Comparison of ENCODE assay signal across 1 cellular context in genomic region chr17:30477083-30477757, GRCh38.
TF ChIP-seq lines count a peak whose summit lies in the region.

GOSR1 (plus strand) TSS chr17:30477408; CDS start chr17:30477434, 26 bp downstream.

TF ChIP-seq in HepG2, 621 proteins besides CTCF, POLR2A, EP300 and RAD21 (continued from another document and continues in another):
- TF ChIP-seq, protein P1, sequence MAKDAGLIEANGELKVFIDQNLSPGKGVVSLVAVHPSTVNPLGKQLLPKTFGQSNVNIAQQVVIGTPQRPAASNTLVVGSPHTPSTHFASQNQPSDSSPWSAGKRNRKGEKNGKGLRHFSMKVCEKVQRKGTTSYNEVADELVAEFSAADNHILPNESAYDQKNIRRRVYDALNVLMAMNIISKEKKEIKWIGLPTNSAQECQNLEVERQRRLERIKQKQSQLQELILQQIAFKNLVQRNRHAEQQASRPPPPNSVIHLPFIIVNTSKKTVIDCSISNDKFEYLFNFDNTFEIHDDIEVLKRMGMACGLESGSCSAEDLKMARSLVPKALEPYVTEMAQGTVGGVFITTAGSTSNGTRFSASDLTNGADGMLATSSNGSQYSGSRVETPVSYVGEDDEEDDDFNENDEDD (CRISPR knock-in tag; IDR thresholded peaks at IDR 0.05; ENCODE audit: borderline replicate concordance) = peak; percentile 45; the same call in 1 of the 2 replicates
- no peak for TF ChIP-seq ZBTB3 (CRISPR knock-in tag; IDR thresholded peaks at IDR 0.05; ENCODE audit: borderline replicate concordance, low read depth)
- TF ChIP-seq ZNF101 (CRISPR knock-in tag; IDR thresholded peaks at IDR 0.05; ENCODE audit: borderline replicate concordance, low read depth) = no peak
- peak; percentile 85; the same call in 1 of the 2 replicates for TF ChIP-seq SATB2 (CRISPR knock-in tag; IDR thresholded peaks at IDR 0.05)
- TF ChIP-seq ZFAT (CRISPR knock-in tag; conservative IDR thresholded peaks at IDR 0.05) = no peak
- TF ChIP-seq NFIC (IDR thresholded peaks at IDR 0.05; ENCODE audit: low read length) = no peak
- TF ChIP-seq REL (CRISPR knock-in tag; conservative IDR thresholded peaks at IDR 0.05) = peak; percentile 70
- TF ChIP-seq KDM5B (CRISPR knock-in tag; IDR thresholded peaks at IDR 0.05; ENCODE audit: borderline replicate concordance) = peak; percentile 87; the same call in 1 of the 2 replicates
- TF ChIP-seq ZNF816 (CRISPR knock-in tag; IDR thresholded peaks at IDR 0.05; ENCODE audit: borderline replicate concordance) = no peak
- TF ChIP-seq ZNF652 (CRISPR knock-in tag; IDR thresholded peaks at IDR 0.05; ENCODE audit: borderline replicate concordance, low read depth) = peak; percentile 30; the same call in 1 of the 2 replicates
- peak; percentile 83; the same call in 1 of the 2 replicates for TF ChIP-seq ZNF431 (CRISPR knock-in tag; IDR thresholded peaks at IDR 0.05; ENCODE audit: borderline replicate concordance, low read depth)
- TF ChIP-seq SKI (IDR thresholded peaks at IDR 0.05; ENCODE audit: partially characterized antibody) = no peak
- peak; percentile 45 for TF ChIP-seq TEAD3 (CRISPR knock-in tag; optimal IDR thresholded peaks at IDR 0.05; ENCODE audit: borderline replicate concordance)
- TF ChIP-seq TEAD2 (CRISPR knock-in tag; IDR thresholded peaks at IDR 0.05) = 0 out of 2 replicates have a peak, but pooled peaks have one; percentile 14
- no peak for TF ChIP-seq TBX3 (IDR thresholded peaks at IDR 0.05; ENCODE audit: borderline replicate concordance)
- TF ChIP-seq, protein P2, sequence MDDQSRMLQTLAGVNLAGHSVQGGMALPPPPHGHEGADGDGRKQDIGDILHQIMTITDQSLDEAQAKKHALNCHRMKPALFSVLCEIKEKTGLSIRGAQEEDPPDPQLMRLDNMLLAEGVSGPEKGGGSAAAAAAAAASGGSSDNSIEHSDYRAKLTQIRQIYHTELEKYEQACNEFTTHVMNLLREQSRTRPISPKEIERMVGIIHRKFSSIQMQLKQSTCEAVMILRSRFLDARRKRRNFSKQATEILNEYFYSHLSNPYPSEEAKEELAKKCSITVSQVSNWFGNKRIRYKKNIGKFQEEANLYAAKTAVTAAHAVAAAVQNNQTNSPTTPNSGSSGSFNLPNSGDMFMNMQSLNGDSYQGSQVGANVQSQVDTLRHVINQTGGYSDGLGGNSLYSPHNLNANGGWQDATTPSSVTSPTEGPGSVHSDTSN (CRISPR knock-in tag; IDR thresholded peaks at IDR 0.05; ENCODE audit: borderline replicate concordance) = no peak
- TF ChIP-seq RBAK (CRISPR knock-in tag; IDR thresholded peaks at IDR 0.05) = no peak
- no peak for TF ChIP-seq ARNTL (CRISPR knock-in tag; IDR thresholded peaks at IDR 0.05)
- TF ChIP-seq ASH2L (IDR thresholded peaks at IDR 0.05; ENCODE audit: insufficient read length, low read depth, low read length) = peak; percentile 93
- peak; percentile 48; the same call in 1 of the 2 replicates for TF ChIP-seq CREBL2 (CRISPR knock-in tag; IDR thresholded peaks at IDR 0.05; ENCODE audit: borderline replicate concordance)
- TF ChIP-seq TOE1 (CRISPR knock-in tag; IDR thresholded peaks at IDR 0.05) = peak; percentile 45; the same call in 1 of the 2 replicates
- TF ChIP-seq ZNF33B (CRISPR knock-in tag; IDR thresholded peaks at IDR 0.05) = no peak
- peak; percentile 69 for TF ChIP-seq JUND (CRISPR knock-in tag; IDR thresholded peaks at IDR 0.05)
- 0 out of 2 replicates have a peak, but pooled peaks have one; percentile 42 for TF ChIP-seq GMEB2 (CRISPR knock-in tag; IDR thresholded peaks at IDR 0.05; ENCODE audit: low read depth)
- TF ChIP-seq ZNF670 (CRISPR knock-in tag; IDR thresholded peaks at IDR 0.05; ENCODE audit: borderline replicate concordance) = peak; percentile 98; the same call in 1 of the 2 replicates
- no peak for TF ChIP-seq MATR3 (CRISPR knock-in tag; IDR thresholded peaks at IDR 0.05)
- no peak for TF ChIP-seq RCOR2 (CRISPR knock-in tag; IDR thresholded peaks at IDR 0.05)
- TF ChIP-seq ZSCAN20 (CRISPR knock-in tag; IDR thresholded peaks at IDR 0.05; ENCODE audit: borderline replicate concordance) = 0 out of 2 replicates have a peak, but pooled peaks have one; percentile 54
- TF ChIP-seq ARID2 (CRISPR knock-in tag; IDR thresholded peaks at IDR 0.05; ENCODE audit: borderline replicate concordance) = no peak
- TF ChIP-seq ZNF773 (CRISPR knock-in tag; IDR thresholded peaks at IDR 0.05; ENCODE audit: borderline replicate concordance) = no peak
- peak; percentile 93 for TF ChIP-seq ZNF724P (CRISPR knock-in tag; IDR thresholded peaks at IDR 0.05; ENCODE audit: borderline replicate concordance)
- no peak for TF ChIP-seq FOSL1 (CRISPR knock-in tag; IDR thresholded peaks at IDR 0.05; ENCODE audit: borderline replicate concordance)
- TF ChIP-seq, protein P3, sequence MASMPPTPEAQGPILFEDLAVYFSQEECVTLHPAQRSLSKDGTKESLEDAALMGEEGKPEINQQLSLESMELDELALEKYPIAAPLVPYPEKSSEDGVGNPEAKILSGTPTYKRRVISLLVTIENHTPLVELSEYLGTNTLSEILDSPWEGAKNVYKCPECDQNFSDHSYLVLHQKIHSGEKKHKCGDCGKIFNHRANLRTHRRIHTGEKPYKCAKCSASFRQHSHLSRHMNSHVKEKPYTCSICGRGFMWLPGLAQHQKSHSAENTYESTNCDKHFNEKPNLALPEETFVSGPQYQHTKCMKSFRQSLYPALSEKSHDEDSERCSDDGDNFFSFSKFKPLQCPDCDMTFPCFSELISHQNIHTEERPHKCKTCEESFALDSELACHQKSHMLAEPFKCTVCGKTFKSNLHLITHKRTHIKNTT (CRISPR knock-in tag; IDR thresholded peaks at IDR 0.05) = no peak
- 0 out of 2 replicates have a peak, but pooled peaks have one; percentile 44 for TF ChIP-seq ZNF367 (CRISPR knock-in tag; IDR thresholded peaks at IDR 0.05; ENCODE audit: borderline replicate concordance)
- peak; percentile 78; the same call in 1 of the 2 replicates for TF ChIP-seq ZNF317 (CRISPR knock-in tag; IDR thresholded peaks at IDR 0.05)
- peak; percentile 62; the same call in 1 of the 2 replicates for TF ChIP-seq ZNF619 (CRISPR knock-in tag; IDR thresholded peaks at IDR 0.05)
- peak; percentile 88 for TF ChIP-seq ZNF563 (CRISPR knock-in tag; IDR thresholded peaks at IDR 0.05)
- peak; percentile 98 for TF ChIP-seq THAP9 (CRISPR knock-in tag; IDR thresholded peaks at IDR 0.05; ENCODE audit: borderline replicate concordance)
- TF ChIP-seq ETV6 (CRISPR knock-in tag; conservative IDR thresholded peaks at IDR 0.05) = peak; percentile 89; the same call in 1 of the 2 replicates
- TF ChIP-seq CBX2 (IDR thresholded peaks at IDR 0.05; ENCODE audit: low read depth, low read length) = no peak
- TF ChIP-seq CBX2 (CRISPR knock-in tag; IDR thresholded peaks at IDR 0.05; ENCODE audit: low read depth) = no peak
- no peak for TF ChIP-seq ZNF562 (CRISPR knock-in tag; IDR thresholded peaks at IDR 0.05; ENCODE audit: borderline replicate concordance)
- TF ChIP-seq ZNF766 (CRISPR knock-in tag; IDR thresholded peaks at IDR 0.05; ENCODE audit: borderline replicate concordance) = peak; percentile 72; the same call in 1 of the 2 replicates
- no peak; the same call in 1 of the 2 replicates for TF ChIP-seq ZNF180 (CRISPR knock-in tag; IDR thresholded peaks at IDR 0.05; ENCODE audit: borderline replicate concordance, low read depth)
- TF ChIP-seq ZNF3 (CRISPR knock-in tag; IDR thresholded peaks at IDR 0.05) = no peak
- TF ChIP-seq, protein P4, sequence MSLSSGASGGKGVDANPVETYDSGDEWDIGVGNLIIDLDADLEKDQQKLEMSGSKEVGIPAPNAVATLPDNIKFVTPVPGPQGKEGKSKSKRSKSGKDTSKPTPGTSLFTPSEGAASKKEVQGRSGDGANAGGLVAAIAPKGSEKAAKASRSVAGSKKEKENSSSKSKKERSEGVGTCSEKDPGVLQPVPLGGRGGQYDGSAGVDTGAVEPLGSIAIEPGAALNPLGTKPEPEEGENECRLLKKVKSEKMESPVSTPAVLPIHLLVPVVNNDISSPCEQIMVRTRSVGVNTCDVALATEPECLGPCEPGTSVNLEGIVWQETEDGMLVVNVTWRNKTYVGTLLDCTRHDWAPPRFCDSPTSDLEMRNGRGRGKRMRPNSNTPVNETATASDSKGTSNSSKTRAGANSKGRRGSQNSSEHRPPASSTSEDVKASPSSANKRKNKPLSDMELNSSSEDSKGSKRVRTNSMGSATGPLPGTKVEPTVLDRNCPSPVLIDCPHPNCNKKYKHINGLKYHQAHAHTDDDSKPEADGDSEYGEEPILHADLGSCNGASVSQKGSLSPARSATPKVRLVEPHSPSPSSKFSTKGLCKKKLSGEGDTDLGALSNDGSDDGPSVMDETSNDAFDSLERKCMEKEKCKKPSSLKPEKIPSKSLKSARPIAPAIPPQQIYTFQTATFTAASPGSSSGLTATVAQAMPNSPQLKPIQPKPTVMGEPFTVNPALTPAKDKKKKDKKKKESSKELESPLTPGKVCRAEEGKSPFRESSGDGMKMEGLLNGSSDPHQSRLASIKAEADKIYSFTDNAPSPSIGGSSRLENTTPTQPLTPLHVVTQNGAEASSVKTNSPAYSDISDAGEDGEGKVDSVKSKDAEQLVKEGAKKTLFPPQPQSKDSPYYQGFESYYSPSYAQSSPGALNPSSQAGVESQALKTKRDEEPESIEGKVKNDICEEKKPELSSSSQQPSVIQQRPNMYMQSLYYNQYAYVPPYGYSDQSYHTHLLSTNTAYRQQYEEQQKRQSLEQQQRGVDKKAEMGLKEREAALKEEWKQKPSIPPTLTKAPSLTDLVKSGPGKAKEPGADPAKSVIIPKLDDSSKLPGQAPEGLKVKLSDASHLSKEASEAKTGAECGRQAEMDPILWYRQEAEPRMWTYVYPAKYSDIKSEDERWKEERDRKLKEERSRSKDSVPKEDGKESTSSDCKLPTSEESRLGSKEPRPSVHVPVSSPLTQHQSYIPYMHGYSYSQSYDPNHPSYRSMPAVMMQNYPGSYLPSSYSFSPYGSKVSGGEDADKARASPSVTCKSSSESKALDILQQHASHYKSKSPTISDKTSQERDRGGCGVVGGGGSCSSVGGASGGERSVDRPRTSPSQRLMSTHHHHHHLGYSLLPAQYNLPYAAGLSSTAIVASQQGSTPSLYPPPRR (CRISPR knock-in tag; IDR thresholded peaks at IDR 0.05; ENCODE audit: borderline replicate concordance) = peak; percentile 51; the same call in 1 of the 2 replicates
- no peak for TF ChIP-seq POLR2AphosphoS2 (IDR thresholded peaks at IDR 0.05; ENCODE audit: low read depth, low read length)
- TF ChIP-seq, protein P5, sequence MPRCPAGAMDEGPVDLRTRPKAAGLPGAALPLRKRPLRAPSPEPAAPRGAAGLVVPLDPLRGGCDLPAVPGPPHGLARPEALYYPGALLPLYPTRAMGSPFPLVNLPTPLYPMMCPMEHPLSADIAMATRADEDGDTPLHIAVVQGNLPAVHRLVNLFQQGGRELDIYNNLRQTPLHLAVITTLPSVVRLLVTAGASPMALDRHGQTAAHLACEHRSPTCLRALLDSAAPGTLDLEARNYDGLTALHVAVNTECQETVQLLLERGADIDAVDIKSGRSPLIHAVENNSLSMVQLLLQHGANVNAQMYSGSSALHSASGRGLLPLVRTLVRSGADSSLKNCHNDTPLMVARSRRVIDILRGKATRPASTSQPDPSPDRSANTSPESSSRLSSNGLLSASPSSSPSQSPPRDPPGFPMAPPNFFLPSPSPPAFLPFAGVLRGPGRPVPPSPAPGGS (CRISPR knock-in tag; IDR thresholded peaks at IDR 0.05) = peak; percentile 94
- TF ChIP-seq ZNF138 (CRISPR knock-in tag; IDR thresholded peaks at IDR 0.05; ENCODE audit: low read depth) = peak; percentile 73; the same call in 1 of the 2 replicates
- TF ChIP-seq, protein P6, sequence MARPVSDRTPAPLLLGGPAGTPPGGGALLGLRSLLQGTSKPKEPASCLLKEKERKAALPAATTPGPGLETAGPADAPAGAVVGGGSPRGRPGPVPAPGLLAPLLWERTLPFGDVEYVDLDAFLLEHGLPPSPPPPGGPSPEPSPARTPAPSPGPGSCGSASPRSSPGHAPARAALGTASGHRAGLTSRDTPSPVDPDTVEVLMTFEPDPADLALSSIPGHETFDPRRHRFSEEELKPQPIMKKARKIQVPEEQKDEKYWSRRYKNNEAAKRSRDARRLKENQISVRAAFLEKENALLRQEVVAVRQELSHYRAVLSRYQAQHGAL (CRISPR knock-in tag; IDR thresholded peaks at IDR 0.05; ENCODE audit: not compliant biosample characterization) = no peak
- peak; percentile 98 for TF ChIP-seq ZMYM4 (CRISPR knock-in tag; IDR thresholded peaks at IDR 0.05)
- TF ChIP-seq GABPB1 (CRISPR knock-in tag; IDR thresholded peaks at IDR 0.05) = peak; percentile 98
- TF ChIP-seq PRMT3 (CRISPR knock-in tag; IDR thresholded peaks at IDR 0.05; ENCODE audit: borderline replicate concordance, low read depth) = no peak
